18 cellular contexts compared by ENCODE assay signal in genomic region chr3:149831321-149831720, GRCh38. TPM values are rescaled to one million over a fixed set of nuclear protein-coding genes. Genes with fewer than 3 reads are reported as not detected.
DNase-seq lines count a peak whose midpoint lies in the region; ATAC-seq and TF ChIP-seq lines count a peak whose summit lies in the region.
"Had no signal": no experiment of that assay in that cellular context is flagged by ENCODE, and none has a peak within 500 bp of the region (broad histone marks: within the 10 kb centered on the region; RNA-seq: fewer than 3 reads in every experiment).

No MANE protein-coding gene starts in this region.

- no peak overlapping the region for H3K9ac ChIP-seq in BLaER1
- no peak overlapping the region for H3K9ac ChIP-seq in BLaER1 treated with 17β-estradiol and CSF1 and Interleukin-3, amounts not matched to agents 10 nM and 100 nM

- H3K9me3 ChIP-seq in BLaER1 (peaks cover 81% of the 10 kb centered on the region), upper lobe of left lung (peaks cover 9 to 40% (median 22%) of the 10 kb centered on the region in 4 donors)
- peaks cover 81 to 93% (median 90%) of the 10 kb centered on the region in 11 experiments for H3K9me3 ChIP-seq in BLaER1 treated with 17β-estradiol and CSF1 and Interleukin-3, amounts not matched to agents 10 nM and 100 nM (replicated peaks in 1 of 11)

- H3K27me3 ChIP-seq in BLaER1 (no peaks in the 10 kb centered on the region), upper lobe of left lung (no peaks in the 10 kb centered on the region)
- H3K27me3 ChIP-seq in BLaER1 treated with 17β-estradiol and CSF1 and Interleukin-3, amounts not matched to agents 10 nM and 100 nM: no peaks in the 10 kb centered on the region

- DNase-seq in left lobe of liver (ENCODE audit: low spot score): no peak
- no peak for DNase-seq in upper lobe of left lung
- DNase-seq in germinal center (ENCODE audit: low spot score): no peak
- DNase-seq in effector CD4-positive, alpha-beta T cell: no peak
- DNase-seq: 8988T; ACHN; AML-193; Calu3; CD4-positive, alpha-beta T cell; CD8-positive, alpha-beta T cell; DMS79 treated with DMSO at 0.1 percent for 48 hours; GF-D8 had no signal

- ATAC-seq in left lobe of liver (peak; percentile 87), upper lobe of left lung (ENCODE audit: low FRiP score in 2 of 2) (no peak)
- ATAC-seq: CD8-positive, alpha-beta T cell had no signal

- H3K36me3 ChIP-seq in BLaER1 (peaks cover 20% of the 10 kb centered on the region), upper lobe of left lung (no peaks in the 10 kb centered on the region)
- H3K36me3 ChIP-seq in BLaER1 treated with 17β-estradiol and CSF1 and Interleukin-3, amounts not matched to agents 10 nM and 100 nM: peaks cover 28 to 92% (median 54%) of the 10 kb centered on the region in 11 experiments

- H3K4me3 ChIP-seq in BLaER1 (peak overlapping the region; percentile 36; the same call in 1 of the 2 replicates), upper lobe of left lung (no peak overlapping the region)
- peak overlapping the region in 6 of 10 experiments; percentile 2 to 42 (median 16); a peak in 6 of 20 replicates for H3K4me3 ChIP-seq in BLaER1 treated with 17β-estradiol and CSF1 and Interleukin-3, amounts not matched to agents 10 nM and 100 nM

- no peak for TF ChIP-seq CTCF in upper lobe of left lung (IDR thresholded peaks at IDR 0.05)

- 95 to 96% methylated on average over 3 to 4 of the region's 4 CpGs for WGBS in upper lobe of left lung, 2 donors

- TF ChIP-seq POLR2A in upper lobe of left lung (IDR thresholded peaks at IDR 0.05): no peak

- H3K4me2 ChIP-seq in BLaER1: no peak overlapping the region
- H3K4me2 ChIP-seq in BLaER1 treated with 17β-estradiol and CSF1 and Interleukin-3, amounts not matched to agents 10 nM and 100 nM: no peak overlapping the region

- H3K27ac ChIP-seq in BLaER1 (no peak overlapping the region), upper lobe of left lung (no peak overlapping the region)
- no peak overlapping the region for H3K27ac ChIP-seq in BLaER1 treated with 17β-estradiol and CSF1 and Interleukin-3, amounts not matched to agents 10 nM and 100 nM
- H3K27ac ChIP-seq: C4-2B had no signal

- peaks cover 13% of the 10 kb centered on the region; the same call in 1 of the 2 replicates for H4K20me1 ChIP-seq in BLaER1
- peaks cover 0 to 89% (median 4%) of the 10 kb centered on the region in 11 experiments; a peak in 11 of 22 replicates for H4K20me1 ChIP-seq in BLaER1 treated with 17β-estradiol and CSF1 and Interleukin-3, amounts not matched to agents 10 nM and 100 nM

- TF ChIP-seq EP300 in upper lobe of left lung (IDR thresholded peaks at IDR 0.05): no peak

- H3K4me1 ChIP-seq in BLaER1: no peaks in the 10 kb centered on the region
- H3K4me1 ChIP-seq in BLaER1 treated with 17β-estradiol and CSF1 and Interleukin-3, amounts not matched to agents 10 nM and 100 nM: peaks cover 0 to 26% (median 0%) of the 10 kb centered on the region in 10 experiments; a peak in 3 of 20 replicates
- peaks cover 0 to 8% (median 2%) of the 10 kb centered on the region in 4 donors for H3K4me1 ChIP-seq in upper lobe of left lung
- H3K4me1 ChIP-seq: Caco-2 had no signal

RNA-seq across cellular contexts. Expression of gene RNF13, which starts 18.3 kb away (rescaled TPM):
- total RNA-seq in left lobe of liver: 36.7 TPM
- total RNA-seq in upper lobe of left lung: 100 to 1,000 TPM in 3 of 6 donors, 10 to 100 TPM in 3; 50.2 to 136 (median 101) TPM

RNA-seq across cellular contexts. Expression of gene ANKUB1, which starts 39.0 kb away (rescaled TPM):
- not detected for total RNA-seq in left lobe of liver
- 10 to 100 TPM in 1 of 6 donors, 1 to 10 TPM in 4, not detected in 1; 1.4 to 24.5 (median 3.1) TPM for total RNA-seq in upper lobe of left lung
- total RNA-seq: A673; B cell; Caco-2; Calu3; CD4-positive, alpha-beta T cell; CD8-positive, alpha-beta T cell had no signal

Comparison
In these comparisons a context has a peak if more than half of its experiments do, and no peak if none do; other contexts are left out.
1. H3K4me3 ChIP-seq: peak in BLaER1 (single experiment) and BLaER1 treated with 17β-estradiol and CSF1 and Interleukin-3, amounts not matched to agents 10 nM and 100 nM (6 of 10); none in upper lobe of left lung (0 of 4).